In genomic region chr3:69878254-69878653, GRCh38 we compare ENCODE assay signal across 29 cellular contexts.
"Had no signal": no experiment of that assay in that cellular context is flagged by ENCODE, and none has a peak within 500 bp of the region (broad histone marks: within the 10 kb centered on the region; RNA-seq: fewer than 3 reads in every experiment).

No MANE protein-coding gene starts in this region.

- H3K27ac ChIP-seq: neural progenitor cell, neutrophil, parathyroid adenoma, psoas muscle, skin epidermis, testis, thyroid gland, transverse colon, upper lobe of left lung, vagina had no signal

- H3K4me3 ChIP-seq: lung, neural progenitor cell, psoas muscle, skin epidermis, stomach, testis, thyroid gland, transverse colon, upper lobe of left lung, vagina had no signal

- ATAC-seq: left lobe of liver; natural killer cell; sciatic nerve; stimulated activated naive B cell treated with anti-CD40 and anti-IgM and Interleukin-4, amounts not matched to agents 10 μg/mL and 1 μg/mL and 100 μg/mL, for 72 hours; stimulated activated naive CD8-positive, alpha-beta T cell treated with anti-CD3 and anti-CD28 coated beads, Interleukin-15, Interleukin-2, amounts not matched to agents 100 U/mL and 50 U/mL, for 24 hours had no signal

- H3K4me2 ChIP-seq: neural progenitor cell had no signal

- H2AFZ ChIP-seq: parathyroid adenoma had no signal

- H3K27me3 ChIP-seq: neural progenitor cell, neutrophil, stomach, testis, thyroid gland, transverse colon, upper lobe of left lung, vagina had no signal

- DNase-seq: hypothalamus; immature natural killer cell; islet precursor cell; mesendoderm; naive B cell; natural killer cell; nephron progenitor cell; occipital lobe; psoas muscle; right cardiac atrium; stimulated activated CD4-positive, alpha-beta T cell treated with anti-CD3 and anti-CD28 coated beads, Interleukin-12 subunit alpha, Interleukin-12 subunit beta, amount 100 ng/mL, for 4 hours; stimulated activated CD4-positive, alpha-beta T cell treated with anti-CD3 and anti-CD28 coated beads, Interleukin-15, amount 100 ng/mL, for 24 hours; stimulated activated CD4-positive, alpha-beta T cell treated with anti-CD3 and anti-CD28 coated beads, Interleukin-2, amount 100 ng/mL, for 24 hours; stimulated activated CD4-positive, alpha-beta T cell treated with anti-CD3 and anti-CD28 coated beads, Interleukin-4, amount 100 ng/mL, for 1 hour; stimulated activated naive B cell treated with anti-CD40 and anti-IgM and Interleukin-4, amounts not matched to agents 10 μg/mL and 1 μg/mL and 100 μg/mL, for 72 hours; stimulated activated naive CD8-positive, alpha-beta T cell treated with anti-CD3 and anti-CD28 coated beads, Interleukin-15, Interleukin-2, amounts not matched to agents 100 U/mL and 50 U/mL, for 24 hours; stomach; testis; thyroid gland; transverse colon had no signal

- H3K36me3 ChIP-seq: neural progenitor cell, neutrophil, thyroid gland, transverse colon, upper lobe of left lung, vagina had no signal

- H3K4me1 ChIP-seq: parathyroid adenoma, testis, thyroid gland, upper lobe of left lung, vagina had no signal

- H3K9me3 ChIP-seq: neutrophil, psoas muscle, stomach, testis, thyroid gland, transverse colon, upper lobe of left lung, vagina had no signal

- H3K9ac ChIP-seq: neural progenitor cell, parathyroid adenoma had no signal
